8 cellular contexts compared by ENCODE assay signal in genomic region chr17:49676276-49676868, GRCh38. TPM values are rescaled to one million over a fixed set of nuclear protein-coding genes. Genes with fewer than 3 reads are reported as not detected.
DNase-seq lines count a peak whose midpoint lies in the region; ATAC-seq and TF ChIP-seq lines count a peak whose summit lies in the region.

No MANE protein-coding gene starts in this region.

- peak overlapping the region; percentile 99 for H3K4me2 ChIP-seq in neural cell (ENCODE audit: low read length)

- H3K36me3 ChIP-seq in neural cell (ENCODE audit: insufficient read depth, low read length) = no peaks in the 10 kb centered on the region

- H3K9me2 ChIP-seq in neural cell (ENCODE audit: insufficient read depth, low read length) = no peaks in the 10 kb centered on the region

- H4K20me1 ChIP-seq in neural cell (ENCODE audit: insufficient read depth) = no peaks in the 10 kb centered on the region

- H3K27me3 ChIP-seq in neural cell (ENCODE audit: insufficient read depth, low read depth, low read length) = no peaks in the 10 kb centered on the region

- TF ChIP-seq RAD21 in neural cell (conservative IDR thresholded peaks at IDR 0.05) = no peak

- ATAC-seq in GM18519 (IDR thresholded peaks at IDR 0.05; ENCODE audit: low FRiP score, unreplicated experiment) = peak; percentile 66
- ATAC-seq in HG03045 (IDR thresholded peaks at IDR 0.05; ENCODE audit: unreplicated experiment) = peak; percentile 44

- H3K27ac ChIP-seq in RWPE1 (no peak overlapping the region), neural cell (ENCODE audit: low read length) (no peak overlapping the region)

- no peaks in the 10 kb centered on the region for H3K9me3 ChIP-seq in neural cell (ENCODE audit: low read length)

- H3F3A ChIP-seq in neural cell (ENCODE audit: insufficient read depth, low read length, poor library complexity, severe bottlenecking) = no peaks in the 10 kb centered on the region

- H3K4me3 ChIP-seq in AG10803 (ENCODE audit: low read length) (peak overlapping the region; percentile 84), neural cell (ENCODE audit: low read length) (peak overlapping the region; percentile 87)

- CTCF ChIA-PET in RWPE1 (lab: Yijun Ruan, JAX) = no interaction called here

- POLR2A ChIA-PET in RWPE1 (lab: Yijun Ruan, JAX; ENCODE audit: low non-redundant PET) = no interaction called here

- DNase-seq in AG10803 (ENCODE audit: low read depth) (peak; percentile 57), RWPE1 (ENCODE audit: low spot score) (peak; percentile 20), NCI-H187 treated with DMSO at 0.1 percent for 48 hours (lab: John Stamatoyannopoulos, UW) (no peak)
- DNase-seq in effector CD4-positive, alpha-beta T cell = peak; percentile 33
- no peak for DNase-seq in stimulated activated CD4-positive, alpha-beta T cell treated with anti-CD3 and anti-CD28 coated beads, Interleukin-2, amount 100 ng/mL, for 48 hours

- TF ChIP-seq EP300 in neural cell (conservative IDR thresholded peaks at IDR 0.05; ENCODE audit: poor library complexity, severe bottlenecking) = no peak

- peaks cover 48% of the 10 kb centered on the region for H3K79me2 ChIP-seq in neural cell (replicated peaks; ENCODE audit: insufficient read depth, low read length)

- H2AFZ ChIP-seq in neural cell (ENCODE audit: low read depth, low read length) = no peak overlapping the region

- TF ChIP-seq CTCF in AG10803 (conservative IDR thresholded peaks at IDR 0.05; ENCODE audit: low read length) = no peak
- TF ChIP-seq CTCF in RWPE1 (conservative IDR thresholded peaks at IDR 0.05; ENCODE audit: low read depth) = no peak
- no peak for TF ChIP-seq CTCF in neural cell (IDR thresholded peaks at IDR 0.05; ENCODE audit: poor library complexity, severe bottlenecking)

- peak overlapping the region; percentile 99 for H3K9ac ChIP-seq in neural cell (ENCODE audit: low read length)

TF ChIP-seq in neural cell, 6 proteins besides CTCF, POLR2A, EP300 and RAD21:
- TF ChIP-seq SMC3 (conservative IDR thresholded peaks at IDR 0.05; ENCODE audit: poor library complexity) (no peak), REST (IDR thresholded peaks at IDR 0.05; ENCODE audit: borderline replicate concordance) (no peak), EZH2 (IDR thresholded peaks at IDR 0.05; ENCODE audit: borderline replicate concordance, insufficient read depth, low read length, poor library complexity, severe bottlenecking) (no peak), MXI1 (conservative IDR thresholded peaks at IDR 0.05; ENCODE audit: poor library complexity, severe bottlenecking) (no peak), POLR2AphosphoS5 (IDR thresholded peaks at IDR 0.05) (no peak), TAF1 (IDR thresholded peaks at IDR 0.05; ENCODE audit: low read depth) (no peak)
TF ChIP-seq in neural cell: peak in this region for 0.

RNA-seq across cellular contexts. Expression of gene SPOP, which starts 1.5 kb away (rescaled TPM):
- 71.9 and 80.9 TPM in 2 replicates for polyA plus RNA-seq in neural cell
- 144 and 153 TPM in 2 replicates for polyA minus RNA-seq in neural cell

RNA-seq across cellular contexts. Expression of gene SLC35B1, which starts 31.4 kb away (rescaled TPM):
- 120 and 124 TPM in 2 replicates for polyA plus RNA-seq in neural cell
- polyA minus RNA-seq in neural cell = 51.5 and 62.8 TPM in 2 replicates

Comparison
In these comparisons a context has a peak if more than half of its experiments do, and no peak if none do; other contexts are left out.
1. DNase-seq: peak in AG10803 (single experiment), RWPE1 (single experiment) and effector CD4-positive, alpha-beta T cell (single experiment); none in NCI-H187 treated with DMSO at 0.1 percent for 48 hours (single experiment) and stimulated activated CD4-positive, alpha-beta T cell treated with anti-CD3 and anti-CD28 coated beads, Interleukin-2, amount 100 ng/mL, for 48 hours (0 of 2).